ENCODE assay signal across 8 cellular contexts in genomic region chr7:76358053-76358477, GRCh38. TPM values are rescaled to one million over a fixed set of nuclear protein-coding genes. Genes with fewer than 3 reads are reported as not detected.
DNase-seq lines count a peak whose midpoint lies in the region; ATAC-seq, FAIRE-seq and TF ChIP-seq lines count a peak whose summit lies in the region.

No MANE protein-coding gene starts in this region.

- peak overlapping the region; percentile 50 for H3K18ac ChIP-seq in IMR-90 (ENCODE audit: low read depth, low read length)

- peak overlapping the region; percentile 96 for H3K4me2 ChIP-seq in IMR-90 (ENCODE audit: low read depth, low read length)
- H3K4me2 ChIP-seq in K562 (ENCODE audit: insufficient read depth, low read length) = peak overlapping the region; percentile 87

- peak overlapping the region; percentile 56 for H3K56ac ChIP-seq in IMR-90 (ENCODE audit: extremely low read depth, insufficient read depth, low read length)

- peak overlapping the region; percentile 29; the same call in 1 of the 2 replicates for H2BK120ac ChIP-seq in IMR-90 (ENCODE audit: low read depth, low read length)

- peak overlapping the region; percentile 83 for H3K14ac ChIP-seq in IMR-90 (replicated peaks; ENCODE audit: low read depth, low read length)

- TF ChIP-seq EP300 in K562 (IDR thresholded peaks at IDR 0.05; ENCODE audit: low read length) = no peak

- H2AK5ac ChIP-seq in IMR-90 (ENCODE audit: low read depth, low read length) = peak overlapping the region; percentile 43

- ATAC-seq in GM21423 (IDR thresholded peaks at IDR 0.05; ENCODE audit: unreplicated experiment) (peak; percentile 24), IMR-90 (ENCODE audit: low read depth) (peak; percentile 4), K562 (peak; percentile 57)

- peaks cover 0 to 14% of the 10 kb centered on the region in 2 experiments; a peak in 2 of 4 replicates for H3K79me1 ChIP-seq in IMR-90 (ENCODE audit: low read depth in 1 of 2, low read length in 2 of 2)

- H2AK9ac ChIP-seq in IMR-90 (replicated peaks; ENCODE audit: low read depth, low read length, poor library complexity) = peak overlapping the region; percentile 100

- no peak overlapping the region for H2BK15ac ChIP-seq in IMR-90 (ENCODE audit: low read depth, low read length)

- H4K91ac ChIP-seq in IMR-90 (ENCODE audit: insufficient read depth, low read depth, low read length) = peak overlapping the region; percentile 20; the same call in 1 of the 2 replicates

- peaks cover 8% of the 10 kb centered on the region for H3K9me1 ChIP-seq in IMR-90 (ENCODE audit: insufficient read depth, low read length)
- H3K9me1 ChIP-seq in K562 (ENCODE audit: control insufficient read depth, insufficient read depth, low read length) = peaks cover 5% of the 10 kb centered on the region

- H3K4me3 ChIP-seq in IMR-90 (ENCODE audit: insufficient read depth, low read depth, low read length) = peak overlapping the region; percentile 98
- peak overlapping the region; percentile 94 for H3K4me3 ChIP-seq in K562
- peak overlapping the region; percentile 92 for H3K4me3 ChIP-seq in iPS-20b (ENCODE audit: low read length)

- peaks cover 8% of the 10 kb centered on the region for H3K4me1 ChIP-seq in IMR-90 (ENCODE audit: control insufficient read depth, insufficient read depth, low read length)
- peaks cover 14 to 25% of the 10 kb centered on the region in 2 experiments for H3K4me1 ChIP-seq in K562 (replicated peaks in 1 of 2; ENCODE audit: control insufficient read depth in 2 of 2, insufficient read depth in 2 of 2, low read length in 2 of 2)
- peaks cover 28% of the 10 kb centered on the region for H3K4me1 ChIP-seq in iPS-20b (ENCODE audit: insufficient read depth, low read length)

- BruUV-seq in IMR-90 (replicated peaks; lab: Mats Ljungman, UMichigan) = no TSS peak
- no TSS peak for BruUV-seq in K562 (replicated peaks; lab: Mats Ljungman, UMichigan)

- H3K27ac ChIP-seq in IMR-90 (ENCODE audit: insufficient read depth, low read length) (peak overlapping the region; percentile 97), K562 (ENCODE audit: extremely low read depth, low read depth, low read length) (peak overlapping the region; percentile 90), iPS-20b (ENCODE audit: low read length) (peak overlapping the region; percentile 90)

- peaks cover 27% of the 10 kb centered on the region for H3K36me3 Mint-ChIP-seq in T-helper 1 cell treated with Interleukin-12 subunit alpha and Interleukin-12 subunit beta and Interleukin-4 antibody, amounts not matched to agents 30 μg/mL and 1 μg/mL, for 36 hours (ENCODE audit: low read depth)

- dilution Hi-C loops in IMR-90 (cut with HindIII; ENCODE audit: low sequenced_read_pairs, unreplicated experiment) = no loop called here

- no peak overlapping the region for H2BK20ac ChIP-seq in IMR-90 (ENCODE audit: low read depth, low read length)

- CTCF ChIA-PET in IMR-90 (lab: Yijun Ruan, JAX) = no interaction called here
- CTCF ChIA-PET in K562 (lab: Yijun Ruan, JAX; ENCODE audit: low intra/inter-chr PET ratio) = no interaction called here

- TF ChIP-seq POLR2A in IMR-90 (IDR thresholded peaks at IDR 0.05; ENCODE audit: low read depth, low read length) = no peak
- TF ChIP-seq POLR2A in K562 (conservative IDR thresholded peaks at IDR 0.05) = no peak

- FAIRE-seq in K562 (lab: Jason Lieb, UNC) = peak; percentile 23

- H2AFZ ChIP-seq in IMR-90 (replicated peaks; ENCODE audit: low read length, poor library complexity) (peak overlapping the region; percentile 99), K562 (ENCODE audit: low read depth, low read length) (peak overlapping the region; percentile 71)

- peak overlapping the region; percentile 87 for H2BK5ac ChIP-seq in IMR-90 (ENCODE audit: low read depth, low read length, poor library complexity, severe bottlenecking)

- WGBS in IMR-90 (ENCODE audit: extremely low coverage in 2 of 2, insufficient read length in 1 of 2), 2 experiments = 0% methylated on average over 5 of the region's 24 CpGs; no CpG with 5 or more reads in 1 of the 2 experiments
- under 1% methylated on average over 22 of the region's 24 CpGs for WGBS in K562 (ENCODE audit: insufficient coverage, low coverage, missing lambda C conversion rate)

- H3K4me3 Mint-ChIP-seq in T-helper 1 cell treated with Interleukin-12 subunit alpha and Interleukin-12 subunit beta and Interleukin-4 antibody, amounts not matched to agents 30 μg/mL and 1 μg/mL, for 36 hours = peak overlapping the region; percentile 98

- in situ Hi-C loops in IMR-90 (cut with MboI; ENCODE audit: low sequenced_read_pairs) = no loop called here
- in situ Hi-C loops in K562 (cut with MboI) = no loop called here

- no peak for TF ChIP-seq CTCF in IMR-90 (conservative IDR thresholded peaks at IDR 0.05; ENCODE audit: low read depth, low read length)
- 0 out of 6 replicates have a peak, but pooled peaks of 1 of the 3 experiments have one; percentile 13 for TF ChIP-seq CTCF in K562 (IDR thresholded peaks at IDR 0.05 in 2 of 3, conservative IDR thresholded peaks at IDR 0.05 in 1 of 3; ENCODE audit: insufficient read depth in 2 of 3, low read depth in 1 of 3, low read length in 3 of 3)

- H3K4ac ChIP-seq in IMR-90 (ENCODE audit: low read depth, low read length) = peak overlapping the region; percentile 76

- intact Hi-C loops in IMR-90 (cut with micrococcal nuclease) (loop anchor here (5.0 kb wide), 1 partner anchor 41 kb away; no protein-coding TSS in a partner anchor), K562 (cut with micrococcal nuclease) (loop anchor here (2.0 kb wide), 1 partner anchor 35 kb away; no protein-coding TSS in a partner anchor)

- POLR2A ChIA-PET in IMR-90 (lab: Charles Lee; ENCODE audit: unreplicated experiment) = no interaction called here
- POLR2A ChIA-PET in K562 (lab: Yijun Ruan, JAX) = interaction anchor here (1.0 to 2.7 kb wide), 7 partner anchors 9 to 39 kb away, joined by 3 to 24 read pairs (median 4); no protein-coding TSS in a partner anchor

- peaks cover 57% of the 10 kb centered on the region for H3K79me2 ChIP-seq in K562 (ENCODE audit: control insufficient read depth, insufficient read depth, low read length)

- peak overlapping the region; percentile 23; the same call in 1 of the 2 replicates for H4K5ac ChIP-seq in IMR-90 (ENCODE audit: low read depth, low read length)

- H4K20me1 ChIP-seq in IMR-90 (ENCODE audit: insufficient read depth, low read length) (peaks cover 57% of the 10 kb centered on the region), K562 (replicated peaks; ENCODE audit: control insufficient read depth, insufficient read depth, low read length) (peaks cover 43% of the 10 kb centered on the region)

- H3K4me1 Mint-ChIP-seq in T-helper 1 cell treated with Interleukin-12 subunit alpha and Interleukin-12 subunit beta and Interleukin-4 antibody, amounts not matched to agents 30 μg/mL and 1 μg/mL, for 36 hours (ENCODE audit: low read depth) = peaks cover 32% of the 10 kb centered on the region

- peak overlapping the region; percentile 50 to 96; a peak in 2 of 4 replicates for H4K8ac ChIP-seq in IMR-90 (ENCODE audit: low read depth in 2 of 2, low read length in 2 of 2)

- no peaks in the 10 kb centered on the region for H3K9me3 Mint-ChIP-seq in T-helper 1 cell treated with Interleukin-12 subunit alpha and Interleukin-12 subunit beta and Interleukin-4 antibody, amounts not matched to agents 30 μg/mL and 1 μg/mL, for 36 hours

- H3K27me3 ChIP-seq in IMR-90 (ENCODE audit: control insufficient read depth, insufficient read depth, low read length) (no peaks in the 10 kb centered on the region), K562 (ENCODE audit: control insufficient read depth in 2 of 2, insufficient read depth in 2 of 2, low read length in 2 of 2) (no peaks in the 10 kb centered on the region), iPS-20b (ENCODE audit: insufficient read depth, low read length) (no peaks in the 10 kb centered on the region)

- peak overlapping the region; percentile 99 for H3K23ac ChIP-seq in IMR-90 (ENCODE audit: low read depth, low read length)

- DNase-seq in DMS 273 (lab: John Stamatoyannopoulos, UW; ENCODE audit: unreplicated experiment) = peak; percentile 81
- peak; percentile 20 for DNase-seq in IMR-90
- peak in 3 of 4 experiments; percentile 66 to 80 (median 79) for DNase-seq in K562 (ENCODE audit: extremely low read depth in 1 of 4, low spot score in 3 of 4)
- DNase-seq in stimulated activated CD4-positive, alpha-beta T cell treated with anti-CD3 and anti-CD28 coated beads, Interleukin-12 subunit alpha, Interleukin-12 subunit beta, amount 100 ng/mL, for 24 hours (ENCODE audit: low read depth in 2 of 2) = peak; percentile 29 to 49
- no peak for DNase-seq in GOT3 (lab: John Stamatoyannopoulos, UW)

- H3K9me3 ChIP-seq in IMR-90 (ENCODE audit: control insufficient read depth, insufficient read depth, low read length) = no peaks in the 10 kb centered on the region
- H3K9me3 ChIP-seq in K562 (replicated peaks; ENCODE audit: control insufficient read depth, insufficient read depth, low read depth, low read length) = no peaks in the 10 kb centered on the region
- no peaks in the 10 kb centered on the region for H3K9me3 ChIP-seq in iPS-20b (ENCODE audit: insufficient read depth, low read depth, low read length)

- H3K9ac ChIP-seq in IMR-90 (ENCODE audit: low read depth, low read length) (peak overlapping the region; percentile 92), K562 (ENCODE audit: insufficient read depth in 1 of 2, low read depth in 2 of 2, low read length in 2 of 2) (peak overlapping the region; percentile 84 to 99), iPS-20b (ENCODE audit: low read depth, low read length) (peak overlapping the region; percentile 96)

- TF ChIP-seq RAD21 in IMR-90 (IDR thresholded peaks at IDR 0.05; ENCODE audit: low read length) (no peak), K562 (CRISPR knock-in tag; conservative IDR thresholded peaks at IDR 0.05 in 1 of 2, IDR thresholded peaks at IDR 0.05 in 1 of 2) (no peak)

- H3K27me3 Mint-ChIP-seq in T-helper 1 cell treated with Interleukin-12 subunit alpha and Interleukin-12 subunit beta and Interleukin-4 antibody, amounts not matched to agents 30 μg/mL and 1 μg/mL, for 36 hours (ENCODE audit: low read depth) = no peaks in the 10 kb centered on the region

- H3K36me3 ChIP-seq in IMR-90 (ENCODE audit: control insufficient read depth, insufficient read depth, low read length) (peaks cover 10% of the 10 kb centered on the region), K562 (ENCODE audit: control insufficient read depth, insufficient read depth, low read length) (peaks cover 47% of the 10 kb centered on the region), iPS-20b (ENCODE audit: insufficient read depth, low read depth, low read length) (peaks cover 42% of the 10 kb centered on the region)

- peak overlapping the region; percentile 98 for H3K27ac Mint-ChIP-seq in T-helper 1 cell treated with Interleukin-12 subunit alpha and Interleukin-12 subunit beta and Interleukin-4 antibody, amounts not matched to agents 30 μg/mL and 1 μg/mL, for 36 hours

RNA-seq across cellular contexts. Expression of gene YWHAG, which starts 0.7 kb away (rescaled TPM):
- 40.1 and 58.6 TPM in 2 replicates for total RNA-seq in IMR-90 (2012; rRNA removed)
- polyA plus RNA-seq in IMR-90 (2012; rRNA removed) = 56.9 and 64.9 TPM in 2 replicates
- polyA plus RNA-seq in IMR-90 (2012; cell fraction: cytosol; rRNA removed) = 26.6 and 33.4 TPM in 2 replicates
- polyA plus RNA-seq in IMR-90 (2012; cell fraction: nucleus; rRNA removed; ENCODE audit: low replicate concordance) = 15.8 and 33.2 TPM in 2 replicates
- total RNA-seq in K562 (2011; cell fraction: chromatin; rRNA removed; ENCODE audit: low replicate concordance) = 60.5 and 71.2 TPM in 2 replicates
- total RNA-seq in K562 (2011; cell fraction: nucleolus; rRNA removed) = 39.9 and 41.7 TPM in 2 replicates
- total RNA-seq in K562 (2011; cell fraction: nucleoplasm; rRNA removed) = 59.5 and 77.9 TPM in 2 replicates
- 50.3 and 53.2 TPM in 2 replicates for total RNA-seq in K562 (2014; rRNA removed)
- total RNA-seq in K562 (2014; rRNA removed; fragmentation: Illumina TruSeq; extraction: Trizol) = 144 and 155 TPM in 2 replicates
- total RNA-seq in K562 (2015; rRNA removed; fragmentation: Illumina TruSeq; extraction: Trizol) = 135 and 136 TPM in 2 replicates
- 238 and 246 TPM in 2 replicates for total RNA-seq in K562 (2021)
- 67.6 and 94.5 TPM in 2 replicates for polyA plus RNA-seq in K562 (2011; rRNA removed)
- 43.4 and 52.2 TPM in 2 replicates for polyA plus RNA-seq in K562 (2011; cell fraction: cytosol; rRNA removed)
- polyA plus RNA-seq in K562 (2011; cell fraction: nucleus; rRNA removed) = 30.1 and 40.2 TPM in 2 replicates
- 142 and 212 TPM in 2 replicates for polyA plus RNA-seq in K562 (2012)
- polyA plus RNA-seq in K562 (2014; fragmentation: Illumina TruSeq; extraction: Trizol) = 200 and 204 TPM in 2 replicates
- polyA plus RNA-seq in K562 (2014; fragmentation: Nextera tagmentation; extraction: Ambion mirVana) = 10 to 100 TPM; 30.4 to 37.6 TPM
- polyA plus RNA-seq in K562 (2014; rRNA removed) = 74.9 and 83.6 TPM in 2 replicates
- 142 and 187 TPM in 2 replicates for polyA minus RNA-seq in K562 (2011; rRNA and poly(A)+ RNA removed)
- polyA minus RNA-seq in K562 (2011; cell fraction: cytosol; rRNA and poly(A)+ RNA removed) = 110 and 154 TPM in 2 replicates
- polyA minus RNA-seq in K562 (2011; cell fraction: nucleus; rRNA and poly(A)+ RNA removed) = 23.0 and 31.1 TPM in 2 replicates

RNA-seq across cellular contexts. Expression of gene SSC4D, which starts 51.4 kb away (rescaled TPM):
- total RNA-seq in IMR-90 (2012; rRNA removed) (0.36 and 0.56 TPM in 2 replicates), K562 (2014; rRNA removed) (0.41 and 0.49 TPM in 2 replicates), K562 (2014; rRNA removed; fragmentation: Illumina TruSeq; extraction: Trizol) (0.19 and 0.65 TPM in 2 replicates), K562 (2015; rRNA removed; fragmentation: Illumina TruSeq; extraction: Trizol) (0.98 and 1.1 TPM in 2 replicates), K562 (2021) (0.98 and 1.2 TPM in 2 replicates)
- polyA plus RNA-seq in IMR-90 (2012; rRNA removed) (0.63 and 0.70 TPM in 2 replicates), K562 (2011; rRNA removed) (0.91 and 1.2 TPM in 2 replicates), K562 (2014; fragmentation: Illumina TruSeq; extraction: Trizol) (0.80 and 1.5 TPM in 2 replicates), K562 (2014; fragmentation: Nextera tagmentation; extraction: Ambion mirVana) (under 1 TPM in 1 of 2 experiments, not detected in 1; 0.06 TPM), K562 (2014; rRNA removed) (0.67 and 1.0 TPM in 2 replicates)
- 0.35 and 0.97 TPM in 2 replicates for polyA plus RNA-seq in IMR-90 (2012; cell fraction: cytosol; rRNA removed)
- 1.1 TPM in 2 replicates for polyA plus RNA-seq in IMR-90 (2012; cell fraction: nucleus; rRNA removed; ENCODE audit: low replicate concordance)
- total RNA-seq in K562 (2011; cell fraction: chromatin; rRNA removed; ENCODE audit: low replicate concordance) = 0.74 and 1.7 TPM in 2 replicates
- 2.6 and 3.0 TPM in 2 replicates for total RNA-seq in K562 (2011; cell fraction: nucleolus; rRNA removed)
- 1.2 TPM in 2 replicates for total RNA-seq in K562 (2011; cell fraction: nucleoplasm; rRNA removed)
- polyA plus RNA-seq in K562 (2011; cell fraction: cytosol; rRNA removed) = 0.71 and 2.0 TPM in 2 replicates
- 1.8 and 2.8 TPM in 2 replicates for polyA plus RNA-seq in K562 (2011; cell fraction: nucleus; rRNA removed)
- polyA plus RNA-seq in K562 (2012) = 1.9 and 4.0 TPM in 2 replicates
- 0.30 and 0.53 TPM in 2 replicates for polyA minus RNA-seq in K562 (2011; rRNA and poly(A)+ RNA removed)
- polyA minus RNA-seq in K562 (2011; cell fraction: cytosol; rRNA and poly(A)+ RNA removed) = 0.55 and 0.76 TPM in 2 replicates
- polyA minus RNA-seq in K562 (2011; cell fraction: nucleus; rRNA and poly(A)+ RNA removed) = 0.27 TPM in 1 of 2 replicates, not detected in the other

RNA-seq across cellular contexts. Expression of gene HSPB1, which starts 55.6 kb away (rescaled TPM):
- total RNA-seq in IMR-90 (2012; rRNA removed) (33.2 and 48.6 TPM in 2 replicates), K562 (2014; rRNA removed) (138 and 216 TPM in 2 replicates), K562 (2014; rRNA removed; fragmentation: Illumina TruSeq; extraction: Trizol) (16.0 and 27.1 TPM in 2 replicates), K562 (2015; rRNA removed; fragmentation: Illumina TruSeq; extraction: Trizol) (180 TPM in 2 replicates), K562 (2021) (522 and 565 TPM in 2 replicates)
- polyA plus RNA-seq in IMR-90 (2012; rRNA removed) (1,363 and 1,841 TPM in 2 replicates), K562 (2011; rRNA removed) (44.8 and 88.9 TPM in 2 replicates), K562 (2014; fragmentation: Illumina TruSeq; extraction: Trizol) (258 and 607 TPM in 2 replicates), K562 (2014; fragmentation: Nextera tagmentation; extraction: Ambion mirVana) (100 to 1,000 TPM in 1 of 2 experiments, 10 to 100 TPM in 1; 97.3 to 128 TPM), K562 (2014; rRNA removed) (283 and 298 TPM in 2 replicates)
- polyA plus RNA-seq in IMR-90 (2012; cell fraction: cytosol; rRNA removed) = 2,238 and 2,632 TPM in 2 replicates
- polyA plus RNA-seq in IMR-90 (2012; cell fraction: nucleus; rRNA removed; ENCODE audit: low replicate concordance) = 412 and 1,178 TPM in 2 replicates
- total RNA-seq in K562 (2011; cell fraction: chromatin; rRNA removed; ENCODE audit: low replicate concordance) = 7.2 and 18.6 TPM in 2 replicates
- 37.0 and 39.4 TPM in 2 replicates for total RNA-seq in K562 (2011; cell fraction: nucleolus; rRNA removed)
- 25.3 and 28.7 TPM in 2 replicates for total RNA-seq in K562 (2011; cell fraction: nucleoplasm; rRNA removed)
- 114 and 636 TPM in 2 replicates for polyA plus RNA-seq in K562 (2011; cell fraction: cytosol; rRNA removed)
- 55.5 and 127 TPM in 2 replicates for polyA plus RNA-seq in K562 (2011; cell fraction: nucleus; rRNA removed)
- polyA plus RNA-seq in K562 (2012) = 343 and 551 TPM in 2 replicates
- 7.3 and 10.1 TPM in 2 replicates for polyA minus RNA-seq in K562 (2011; rRNA and poly(A)+ RNA removed)
- polyA minus RNA-seq in K562 (2011; cell fraction: cytosol; rRNA and poly(A)+ RNA removed) = 107 and 110 TPM in 2 replicates
- 19.9 and 22.8 TPM in 2 replicates for polyA minus RNA-seq in K562 (2011; cell fraction: nucleus; rRNA and poly(A)+ RNA removed)

Comparison
In these comparisons a context has a peak if more than half of its experiments do, and no peak if none do; other contexts are left out.
1. ATAC-seq: peak in every context shown above with its lines; median percentile 57 in K562; 24 in GM21423; 4 in IMR-90.